In genomic region chr3:6962796-6963195, GRCh38 we compare ENCODE assay signal across 16 cellular contexts.
A peak's percentile ranks its signal among the peaks of the same experiment; 100 is the strongest.
DNase-seq lines count a peak whose midpoint lies in the region; ATAC-seq and TF ChIP-seq lines count a peak whose summit lies in the region.
"Had no signal": no experiment of that assay in that cellular context is flagged by ENCODE, and none has a peak within 500 bp of the region (broad histone marks: within the 10 kb centered on the region; RNA-seq: fewer than 3 reads in every experiment).

No MANE protein-coding gene starts in this region.

- H3K36me3 Mint-ChIP-seq in neural progenitor cell = no peaks in the 10 kb centered on the region

- H3K27ac ChIP-seq in SK-N-MC = no peak overlapping the region
- no peak overlapping the region for H3K27ac ChIP-seq in neural progenitor cell

- H3K9ac ChIP-seq in SK-N-MC (ENCODE audit: insufficient read length) = no peak overlapping the region
- no peak overlapping the region for H3K9ac ChIP-seq in neural progenitor cell

- no peaks in the 10 kb centered on the region for H3K79me2 ChIP-seq in neural progenitor cell (ENCODE audit: low read depth)

- H3F3A ChIP-seq in neural progenitor cell (ENCODE audit: low read depth) = peaks cover 18% of the 10 kb centered on the region

- H3K4me3 Mint-ChIP-seq in neural progenitor cell = no peak overlapping the region
- H3K4me3 Mint-ChIP-seq: B cell; CD4-positive, alpha-beta T cell; H9 had no signal

- H3K27ac Mint-ChIP-seq in neural progenitor cell = no peak overlapping the region
- H3K27ac Mint-ChIP-seq: B cell; CD4-positive, alpha-beta T cell; H9 had no signal

- no peak for TF ChIP-seq CTCF in neural progenitor cell (IDR thresholded peaks at IDR 0.05)

- H3K36me3 ChIP-seq in SK-N-MC (ENCODE audit: insufficient read depth, low read length) (no peaks in the 10 kb centered on the region), neural progenitor cell (no peaks in the 10 kb centered on the region)

- H3K4me2 ChIP-seq in neural progenitor cell = peak overlapping the region; percentile 49

- DNase-seq in NCI-H345 (lab: John Stamatoyannopoulos, UW) (peak; percentile 27), NCI-H345 treated with DMSO at 0.1 percent for 48 hours (lab: John Stamatoyannopoulos, UW; ENCODE audit: unreplicated experiment) (no peak), NCI-H1436 (lab: John Stamatoyannopoulos, UW) (peak; percentile 5), SK-N-MC (ENCODE audit: low read depth, low spot score) (peak; percentile 1), neural progenitor cell (ENCODE audit: low spot score) (no peak)
- DNase-seq: ACHN; C1 segment of cervical spinal cord; Calu3; CD4-positive, alpha-beta T cell; DMS 273 treated with DMSO at 0.1 percent for 48 hours; GOT3; H9; IMR-90 had no signal

- H4K20me1 ChIP-seq in neural progenitor cell (ENCODE audit: low read depth) = no peaks in the 10 kb centered on the region

- no peaks in the 10 kb centered on the region for H3K27me3 Mint-ChIP-seq in neural progenitor cell (ENCODE audit: insufficient read depth, low read depth)
- H3K27me3 Mint-ChIP-seq: B cell; CD4-positive, alpha-beta T cell had no signal

- H3K9me3 ChIP-seq in SK-N-MC (ENCODE audit: low read depth, low read length) (no peaks in the 10 kb centered on the region), neural progenitor cell (ENCODE audit: low read depth) (no peaks in the 10 kb centered on the region)

- H3K4me3 ChIP-seq in SK-N-MC (no peak overlapping the region), neural progenitor cell (no peak overlapping the region)

- ATAC-seq in GM21576 (IDR thresholded peaks at IDR 0.05; ENCODE audit: unreplicated experiment) = no peak
- no peak for ATAC-seq in GM18873 (IDR thresholded peaks at IDR 0.05; ENCODE audit: low FRiP score, unreplicated experiment)

- H3K27me3 ChIP-seq in neural progenitor cell = no peaks in the 10 kb centered on the region

- H2AFZ ChIP-seq in neural progenitor cell (replicated peaks) = no peak overlapping the region

- H3K4me1 Mint-ChIP-seq in neural progenitor cell = peaks cover 13% of the 10 kb centered on the region
- H3K4me1 Mint-ChIP-seq: B cell had no signal

- H3K4me1 ChIP-seq in neural progenitor cell = peaks cover 31% of the 10 kb centered on the region

- H3K9me3 Mint-ChIP-seq in neural progenitor cell = no peaks in the 10 kb centered on the region
- H3K9me3 Mint-ChIP-seq: H9 had no signal

Comparison
In these comparisons a context has a peak if more than half of its experiments do, and no peak if none do; other contexts are left out.
1. DNase-seq: peak in NCI-H345 (single experiment), NCI-H1436 (single experiment) and SK-N-MC (single experiment); none in NCI-H345 treated with DMSO at 0.1 percent for 48 hours (single experiment) and neural progenitor cell (single experiment).